ENCODE assay signal across 12 cellular contexts in genomic region chr10:12719365-12719764, GRCh38.
DNase-seq lines count a peak whose midpoint lies in the region; ATAC-seq and TF ChIP-seq lines count a peak whose summit lies in the region.
"Had no signal": no experiment of that assay in that cellular context is flagged by ENCODE, and none has a peak within 500 bp of the region (broad histone marks: within the 10 kb centered on the region; RNA-seq: fewer than 3 reads in every experiment).

No MANE protein-coding gene starts in this region.

- no peaks in the 10 kb centered on the region for H3K9me3 ChIP-seq in gastroesophageal sphincter
- no peaks in the 10 kb centered on the region for H3K9me3 ChIP-seq in body of pancreas

- TF ChIP-seq POLR2A in gastroesophageal sphincter (IDR thresholded peaks at IDR 0.05) (no peak), body of pancreas (IDR thresholded peaks at IDR 0.05) (no peak)

- H3K4me1 Mint-ChIP-seq in stimulated activated effector memory CD8-positive, alpha-beta T cell treated with anti-CD3 and anti-CD28 coated beads, Interleukin-12 subunit alpha, Interleukin-12 subunit beta, amount 100 ng/mL, for 72 hours, result peaks cover 40% of the 10 kb centered on the region
- H3K4me1 Mint-ChIP-seq: neural progenitor cell had no signal

- H3K27ac ChIP-seq in gastroesophageal sphincter (peak overlapping the region in 2 of 4 donors; percentile 15 to 42), body of pancreas (no peak overlapping the region)
- H3K27ac ChIP-seq: neural progenitor cell had no signal

- no peak for TF ChIP-seq CTCF in gastroesophageal sphincter (IDR thresholded peaks at IDR 0.05)
- no peak for TF ChIP-seq CTCF in body of pancreas (IDR thresholded peaks at IDR 0.05)

- H3K27ac Mint-ChIP-seq in stimulated activated effector memory CD8-positive, alpha-beta T cell treated with anti-CD3 and anti-CD28 coated beads, Interleukin-12 subunit alpha, Interleukin-12 subunit beta, amount 100 ng/mL, for 72 hours, result peak overlapping the region; percentile 88
- H3K27ac Mint-ChIP-seq: dendritic cell treated with granulocyte-macrophage colony-stimulating factor and Interleukin-4, amounts not matched to agents 40 ng/mL and 50 ng/mL, for 4 days; neural progenitor cell; T-cell had no signal

- WGBS in gastroesophageal sphincter (ENCODE audit: low coverage in 1 of 2), 2 donors, result 56 to 69% methylated on average over 1 to 2 of the region's 2 CpGs
- WGBS in body of pancreas, 2 donors, result 66 to 100% methylated on average over 2 of the region's 2 CpGs

- DNase-seq in T1000 (lab: John Stamatoyannopoulos, UW) (peak; percentile 95), body of pancreas (no peak), putamen (ENCODE audit: low spot score) (no peak)
- no peak for DNase-seq in stimulated activated effector memory CD8-positive, alpha-beta T cell treated with anti-CD3 and anti-CD28 coated beads, Interleukin-12 subunit alpha, Interleukin-12 subunit beta, amount 100 ng/mL, for 72 hours (ENCODE audit: low spot score in 2 of 2)
- DNase-seq: DMS79 treated with DMSO at 0.1 percent for 48 hours, NCI-H526 treated with DMSO at 0.1 percent for 48 hours, T-cell had no signal

- no peaks in the 10 kb centered on the region for H3K36me3 ChIP-seq in gastroesophageal sphincter
- no peaks in the 10 kb centered on the region for H3K36me3 ChIP-seq in body of pancreas (replicated peaks in 1 of 2; ENCODE audit: insufficient read depth in 1 of 2, low read depth in 2 of 2)
- H3K36me3 ChIP-seq: neural progenitor cell had no signal

- H3K9me3 Mint-ChIP-seq in stimulated activated effector memory CD8-positive, alpha-beta T cell treated with anti-CD3 and anti-CD28 coated beads, Interleukin-12 subunit alpha, Interleukin-12 subunit beta, amount 100 ng/mL, for 72 hours, result no peaks in the 10 kb centered on the region
- H3K9me3 Mint-ChIP-seq: neural progenitor cell, T-cell had no signal

- peaks cover 0 to 24% (median 0%) of the 10 kb centered on the region in 3 donors for H3K4me1 ChIP-seq in gastroesophageal sphincter
- H3K4me1 ChIP-seq in body of pancreas, result peaks cover 25% of the 10 kb centered on the region
- H3K4me1 ChIP-seq: neural progenitor cell had no signal

- H3K4me3 ChIP-seq in gastroesophageal sphincter (no peak overlapping the region), body of pancreas (no peak overlapping the region)
- H3K4me3 ChIP-seq: neural progenitor cell had no signal

- H3K27me3 ChIP-seq in gastroesophageal sphincter, result no peaks in the 10 kb centered on the region
- no peaks in the 10 kb centered on the region for H3K27me3 ChIP-seq in body of pancreas
- H3K27me3 ChIP-seq: neural progenitor cell had no signal

- peak overlapping the region; percentile 31 for H3K4me3 Mint-ChIP-seq in stimulated activated effector memory CD8-positive, alpha-beta T cell treated with anti-CD3 and anti-CD28 coated beads, Interleukin-12 subunit alpha, Interleukin-12 subunit beta, amount 100 ng/mL, for 72 hours
- H3K4me3 Mint-ChIP-seq: dendritic cell treated with granulocyte-macrophage colony-stimulating factor and Interleukin-4, amounts not matched to agents 40 ng/mL and 50 ng/mL, for 4 days; neural progenitor cell; T-cell had no signal

- TF ChIP-seq EP300 in Ishikawa (IDR thresholded peaks at IDR 0.05; ENCODE audit: borderline replicate concordance), result no peak
- no peak for TF ChIP-seq EP300 in gastroesophageal sphincter (IDR thresholded peaks at IDR 0.05)

- peak; percentile 32 for ATAC-seq in gastroesophageal sphincter
- no peak for ATAC-seq in stimulated activated effector memory CD8-positive, alpha-beta T cell treated with anti-CD3 and anti-CD28 coated beads, Interleukin-12 subunit alpha, Interleukin-12 subunit beta, amount 100 ng/mL, for 72 hours
- no peak for ATAC-seq in HG03442 (IDR thresholded peaks at IDR 0.05; ENCODE audit: unreplicated experiment)
- no peak for ATAC-seq in body of pancreas
- ATAC-seq: T-cell had no signal

- no peak for TF ChIP-seq RAD21 in Ishikawa (IDR thresholded peaks at IDR 0.05; ENCODE audit: low read depth)

- peaks cover 15% of the 10 kb centered on the region for H3K36me3 Mint-ChIP-seq in stimulated activated effector memory CD8-positive, alpha-beta T cell treated with anti-CD3 and anti-CD28 coated beads, Interleukin-12 subunit alpha, Interleukin-12 subunit beta, amount 100 ng/mL, for 72 hours

- intact Hi-C loops in body of pancreas (cut with DNase I), result no loop called here

TF ChIP-seq in Ishikawa, 13 proteins besides CTCF, POLR2A, EP300 and RAD21:
- TF ChIP-seq CEBPB (IDR thresholded peaks at IDR 0.05), result peak; percentile 66
- no peak for TF ChIP-seq TEAD4 (IDR thresholded peaks at IDR 0.05)
